Comparison of ENCODE assay signal across 23 cellular contexts in genomic region chr1:221274373-221274772, GRCh38.
DNase-seq lines count a peak whose midpoint lies in the region; ATAC-seq and TF ChIP-seq lines count a peak whose summit lies in the region.
"Had no signal": no experiment of that assay in that cellular context is flagged by ENCODE, and none has a peak within 500 bp of the region (broad histone marks: within the 10 kb centered on the region; RNA-seq: fewer than 3 reads in every experiment).

No MANE protein-coding gene starts in this region.

- DNase-seq in D341Med (ENCODE audit: low spot score), result peak; percentile 94
- DNase-seq in NCI-H1417 treated with DMSO at 0.1 percent for 48 hours (lab: John Stamatoyannopoulos, UW), result peak; percentile 96
- DNase-seq in NCI-H510A (lab: John Stamatoyannopoulos, UW), result peak; percentile 59
- peak; percentile 73 for DNase-seq in endodermal cell
- no peak for DNase-seq in left ventricle myocardium inferior
- no peak for DNase-seq in GM20000 (ENCODE audit: low spot score)
- DNase-seq in activated T-cell treated with anti-CD3 and anti-CD28 coated beads, Interleukin-2, amount 50 U/mL, for 48 hours, result no peak
- DNase-seq: activated CD4-positive, alpha-beta T cell treated with anti-CD3 and anti-CD28 coated beads, Interleukin-2, amount 10 ng/mL, durations not matched to agents 7 days and 5 days; activated naive CD8-positive, alpha-beta T cell treated with anti-CD3 and anti-CD28 coated beads, Interleukin-2, amount 10 ng/mL, durations not matched to agents 7 days and 5 days; activated T-cell treated with anti-CD3 and anti-CD28 coated beads, Interleukin-2, amount 50 U/mL, for 4 hours; CD4-positive, CD25-positive, alpha-beta regulatory T cell; effector CD4-positive, alpha-beta T cell; H7; spleen; stimulated activated naive CD4-positive, alpha-beta T cell treated with Interleukin-2 at 50 U/mL for 16 hours; T-helper 9 cell; upper lobe of right lung had no signal

- H3K36me3 ChIP-seq in endodermal cell (ENCODE audit: control insufficient read depth, insufficient read depth, low read length) (no peaks in the 10 kb centered on the region), left ventricle myocardium inferior (no peaks in the 10 kb centered on the region)
- H3K36me3 ChIP-seq: cardiac muscle cell, left lung, prostate gland, spleen, upper lobe of right lung had no signal

- H3K4me3 Mint-ChIP-seq in endodermal cell, result no peak overlapping the region
- H3K4me3 Mint-ChIP-seq: activated CD4-positive, alpha-beta T cell treated with anti-CD3 and anti-CD28 coated beads, Interleukin-2, amount 10 ng/mL, durations not matched to agents 7 days and 5 days; activated naive CD8-positive, alpha-beta T cell treated with anti-CD3 and anti-CD28 coated beads, Interleukin-2, amount 10 ng/mL, durations not matched to agents 7 days and 5 days; activated T-cell treated with anti-CD3 and anti-CD28 coated beads, Interleukin-2, amount 50 U/mL, for 4 hours; CD4-positive, CD25-positive, alpha-beta regulatory T cell had no signal

- H3K27ac Mint-ChIP-seq in endodermal cell, result no peak overlapping the region
- H3K27ac Mint-ChIP-seq: activated CD4-positive, alpha-beta T cell treated with anti-CD3 and anti-CD28 coated beads, Interleukin-2, amount 10 ng/mL, durations not matched to agents 7 days and 5 days; activated naive CD8-positive, alpha-beta T cell treated with anti-CD3 and anti-CD28 coated beads, Interleukin-2, amount 10 ng/mL, durations not matched to agents 7 days and 5 days had no signal

- intact Hi-C loops in left ventricle myocardium inferior (cut with micrococcal nuclease), result no loop called here

- ATAC-seq in GM18520 (IDR thresholded peaks at IDR 0.05; ENCODE audit: unreplicated experiment), result no peak
- ATAC-seq: activated T-cell treated with anti-CD3 and anti-CD28 coated beads, Interleukin-2, amount 50 U/mL, for 4 hours; GM12878; left lung; Right ventricle myocardium inferior; upper lobe of right lung had no signal

- H3K36me3 Mint-ChIP-seq in endodermal cell (ENCODE audit: low read depth), result no peaks in the 10 kb centered on the region
- H3K36me3 Mint-ChIP-seq: activated naive CD8-positive, alpha-beta T cell treated with anti-CD3 and anti-CD28 coated beads, Interleukin-2, amount 10 ng/mL, durations not matched to agents 7 days and 5 days; CD4-positive, CD25-positive, alpha-beta regulatory T cell had no signal

- no peaks in the 10 kb centered on the region for H3K27me3 Mint-ChIP-seq in endodermal cell (ENCODE audit: insufficient read depth)
- H3K27me3 Mint-ChIP-seq: CD4-positive, CD25-positive, alpha-beta regulatory T cell had no signal

- WGBS in endodermal cell (ENCODE audit: insufficient coverage in 1 of 2, insufficient read length in 1 of 2), 2 experiments, result 53 to 62% methylated on average over 3 to 6 of the region's 6 CpGs

- H3K4me1 ChIP-seq in endodermal cell (ENCODE audit: control insufficient read depth, insufficient read depth, low read length) (peaks cover 9% of the 10 kb centered on the region), left ventricle myocardium inferior (no peaks in the 10 kb centered on the region)
- H3K4me1 ChIP-seq: left lung, prostate gland, spleen, upper lobe of right lung had no signal

- TF ChIP-seq CTCF in endodermal cell (conservative IDR thresholded peaks at IDR 0.05) (no peak), left ventricle myocardium inferior (IDR thresholded peaks at IDR 0.05; ENCODE audit: borderline replicate concordance) (no peak), GM20000 (IDR thresholded peaks at IDR 0.05; ENCODE audit: extremely low read depth, missing control alignments) (no peak)

- peaks cover 34% of the 10 kb centered on the region for H3K4me1 Mint-ChIP-seq in endodermal cell
- H3K4me1 Mint-ChIP-seq: activated CD4-positive, alpha-beta T cell treated with anti-CD3 and anti-CD28 coated beads, Interleukin-2, amount 10 ng/mL, durations not matched to agents 7 days and 5 days; activated naive CD8-positive, alpha-beta T cell treated with anti-CD3 and anti-CD28 coated beads, Interleukin-2, amount 10 ng/mL, durations not matched to agents 7 days and 5 days; CD4-positive, CD25-positive, alpha-beta regulatory T cell had no signal

- no peak overlapping the region for H3K4me3 ChIP-seq in endodermal cell (ENCODE audit: low read length)
- H3K4me3 ChIP-seq in left ventricle myocardium inferior, result no peak overlapping the region
- H3K4me3 ChIP-seq: cardiac muscle cell, GM12878, left lung, prostate gland, spleen, upper lobe of right lung had no signal

- H3K9me3 ChIP-seq in endodermal cell (ENCODE audit: control insufficient read depth, low read length) (no peaks in the 10 kb centered on the region), left ventricle myocardium inferior (replicated peaks) (no peaks in the 10 kb centered on the region)
- H3K9me3 ChIP-seq: left lung, prostate gland, spleen, upper lobe of right lung had no signal

- no peaks in the 10 kb centered on the region for H3K9me3 Mint-ChIP-seq in endodermal cell
- H3K9me3 Mint-ChIP-seq: activated CD4-positive, alpha-beta T cell treated with anti-CD3 and anti-CD28 coated beads, Interleukin-2, amount 10 ng/mL, durations not matched to agents 7 days and 5 days; activated naive CD8-positive, alpha-beta T cell treated with anti-CD3 and anti-CD28 coated beads, Interleukin-2, amount 10 ng/mL, durations not matched to agents 7 days and 5 days; activated T-cell treated with anti-CD3 and anti-CD28 coated beads, Interleukin-2, amount 50 U/mL, for 4 hours had no signal

- no peak overlapping the region for H3K27ac ChIP-seq in endodermal cell (ENCODE audit: low read depth, low read length)
- no peak overlapping the region for H3K27ac ChIP-seq in left ventricle myocardium inferior (replicated peaks)
- H3K27ac ChIP-seq: cardiac muscle cell, left lung, prostate gland, spleen, upper lobe of right lung had no signal

- no peaks in the 10 kb centered on the region for H3K27me3 ChIP-seq in endodermal cell (ENCODE audit: control insufficient read depth, insufficient read depth, low read length, poor library complexity, severe bottlenecking)
- H3K27me3 ChIP-seq in left ventricle myocardium inferior (ENCODE audit: low read depth), result no peaks in the 10 kb centered on the region
- H3K27me3 ChIP-seq: cardiac muscle cell, left lung, spleen, upper lobe of right lung had no signal

- H3K9ac ChIP-seq in endodermal cell (ENCODE audit: extremely low read depth, low read length, poor library complexity, severe bottlenecking), result no peak overlapping the region

Comparison
In these comparisons a context has a peak if more than half of its experiments do, and no peak if none do; other contexts are left out.
1. DNase-seq: peak in D341Med (single experiment), NCI-H1417 treated with DMSO at 0.1 percent for 48 hours (single experiment), NCI-H510A (single experiment) and endodermal cell (single experiment); none in left ventricle myocardium inferior (single experiment), GM20000 (single experiment) and activated T-cell treated with anti-CD3 and anti-CD28 coated beads, Interleukin-2, amount 50 U/mL, for 48 hours (0 of 2).